ENCODE assay signal across 16 cellular contexts in the genomic region with DNA sequence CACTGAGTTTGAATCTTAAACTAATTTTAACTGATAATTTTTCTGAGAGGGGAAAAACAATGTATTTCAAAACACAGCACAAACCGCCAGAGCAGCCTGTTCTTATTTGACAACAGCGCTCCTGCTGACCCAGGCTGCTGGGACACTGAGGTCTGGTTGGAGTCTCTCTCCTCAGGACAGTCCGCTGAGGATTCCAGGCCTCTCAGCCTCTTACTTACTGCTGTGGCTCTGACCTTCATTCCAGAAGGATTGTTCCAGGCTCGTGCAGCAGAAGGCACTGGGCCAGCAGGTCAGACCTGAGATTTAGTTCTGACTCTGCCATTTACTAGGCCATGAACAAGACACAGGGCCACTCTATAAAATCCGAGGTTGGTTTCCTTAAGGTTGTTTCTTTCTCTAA.
"Had no signal": no experiment of that assay in that cellular context is flagged by ENCODE, and none has a peak within 500 bp of the region (broad histone marks: within the 10 kb centered on the region; RNA-seq: fewer than 3 reads in every experiment).

No MANE protein-coding gene starts in this region.

- H3K4me3 ChIP-seq: thoracic aorta, upper lobe of right lung had no signal

- DNase-seq: activated CD4-positive, alpha-beta T cell treated with anti-CD3 and anti-CD28 coated beads, Interleukin-2, amount 50 U/mL, for 1 hour; activated CD8-positive, alpha-beta memory T cell treated with anti-CD3 and anti-CD28 coated beads for 24 hours; activated gamma-delta T cell treated with Interleukin-2 at 50 U/mL for 16 hours; activated naive CD8-positive, alpha-beta T cell treated with anti-CD3 and anti-CD28 coated beads for 36 hours; anterior cingulate cortex; brain microvascular endothelial cell; effector memory CD4-positive, alpha-beta T cell; foreskin keratinocyte; head of caudate nucleus; mammary epithelial cell; naive thymus-derived CD8-positive, alpha-beta T cell; retina; stimulated activated CD4-positive, alpha-beta T cell treated with anti-CD3 and anti-CD28 coated beads, Interleukin-1b, Interleukin-23, amount 100 ng/mL, for 48 hours; upper lobe of right lung had no signal

- H3K4me3 Mint-ChIP-seq: activated naive CD8-positive, alpha-beta T cell treated with anti-CD3 and anti-CD28 coated beads for 36 hours; naive thymus-derived CD8-positive, alpha-beta T cell had no signal

- H3K4me1 ChIP-seq: foreskin keratinocyte, upper lobe of right lung had no signal

- H3K36me3 ChIP-seq: brain microvascular endothelial cell, thoracic aorta, upper lobe of right lung had no signal

- H3K9me3 Mint-ChIP-seq: activated naive CD8-positive, alpha-beta T cell treated with anti-CD3 and anti-CD28 coated beads for 36 hours had no signal

- H3K27me3 Mint-ChIP-seq: activated naive CD8-positive, alpha-beta T cell treated with anti-CD3 and anti-CD28 coated beads for 36 hours had no signal

- H3K27ac Mint-ChIP-seq: activated naive CD8-positive, alpha-beta T cell treated with anti-CD3 and anti-CD28 coated beads for 36 hours; naive thymus-derived CD8-positive, alpha-beta T cell had no signal

- H3K9me3 ChIP-seq: thoracic aorta, upper lobe of right lung had no signal

- H3K36me3 Mint-ChIP-seq: activated naive CD8-positive, alpha-beta T cell treated with anti-CD3 and anti-CD28 coated beads for 36 hours; naive thymus-derived CD8-positive, alpha-beta T cell had no signal

- H3K27me3 ChIP-seq: brain microvascular endothelial cell, foreskin keratinocyte, upper lobe of right lung had no signal

- H3K4me1 Mint-ChIP-seq: activated naive CD8-positive, alpha-beta T cell treated with anti-CD3 and anti-CD28 coated beads for 36 hours; naive thymus-derived CD8-positive, alpha-beta T cell had no signal

- ATAC-seq: activated CD4-positive, CD25-positive, alpha-beta regulatory T cell treated with anti-CD3 and anti-CD28 coated beads, Interleukin-2, amount 50 U/mL, for 24 hours; foreskin keratinocyte; naive thymus-derived CD8-positive, alpha-beta T cell; upper lobe of right lung had no signal

- H3K27ac ChIP-seq: brain microvascular endothelial cell, foreskin keratinocyte, thoracic aorta, upper lobe of right lung had no signal
